ENCODE assay signal across 16 cellular contexts in genomic region chr2:10437806-10438205, GRCh38. TPM values are rescaled to one million over a fixed set of nuclear protein-coding genes. Genes with fewer than 3 reads are reported as not detected.
DNase-seq lines count a peak whose midpoint lies in the region; ATAC-seq, FAIRE-seq and TF ChIP-seq lines count a peak whose summit lies in the region.
"Had no signal": no experiment of that assay in that cellular context is flagged by ENCODE, and none has a peak within 500 bp of the region (broad histone marks: within the 10 kb centered on the region; RNA-seq: fewer than 3 reads in every experiment).

No MANE protein-coding gene starts in this region.

- H3K27me3 ChIP-seq in CD4-positive, alpha-beta memory T cell (ENCODE audit: insufficient read depth, low read length) = no peaks in the 10 kb centered on the region
- H3K27me3 ChIP-seq: BE2C had no signal

- H3K27me3 Mint-ChIP-seq in CD4-positive, alpha-beta memory T cell = peaks cover 0 to 5% of the 10 kb centered on the region in 2 donors
- H3K27me3 Mint-ChIP-seq in activated T-cell treated with anti-CD3 and anti-CD28 coated beads, Interleukin-2, amount 50 U/mL, for 24 hours = peaks cover 5% of the 10 kb centered on the region

- peaks cover 6% of the 10 kb centered on the region for H3K4me1 ChIP-seq in CD4-positive, alpha-beta memory T cell (ENCODE audit: insufficient read depth, low read length)
- H3K4me1 ChIP-seq: BE2C had no signal

- H3K27ac ChIP-seq in C4-2B = peak overlapping the region; percentile 14; the same call in 1 of the 2 replicates
- H3K27ac ChIP-seq in CD4-positive, alpha-beta memory T cell (ENCODE audit: low read depth, low read length) = no peak overlapping the region
- H3K27ac ChIP-seq in SK-N-MC = peak overlapping the region; percentile 61; the same call in 1 of the 2 replicates
- peak overlapping the region; percentile 41 for H3K27ac ChIP-seq in epithelial cell of prostate

- TF ChIP-seq CTCF in C4-2B (conservative IDR thresholded peaks at IDR 0.05) (no peak), D721Med (IDR thresholded peaks at IDR 0.05; ENCODE audit: insufficient read depth, missing control alignments) (no peak)

- H3K4me3 Mint-ChIP-seq in CD4-positive, alpha-beta memory T cell = no peak overlapping the region
- H3K4me3 Mint-ChIP-seq in activated T-cell treated with anti-CD3 and anti-CD28 coated beads, Interleukin-2, amount 50 U/mL, for 24 hours = no peak overlapping the region
- H3K4me3 Mint-ChIP-seq: CD14-positive monocyte, GM23338, H9 had no signal

- intact Hi-C loops in CD4-positive, alpha-beta memory T cell (cut with micrococcal nuclease) = loop anchor here (10.0 kb wide), 1 partner anchor 453 kb away; no protein-coding TSS in a partner anchor

- H3K36me3 Mint-ChIP-seq in CD4-positive, alpha-beta memory T cell = peaks cover 15 to 41% of the 10 kb centered on the region in 2 donors
- peaks cover 44% of the 10 kb centered on the region for H3K36me3 Mint-ChIP-seq in activated T-cell treated with anti-CD3 and anti-CD28 coated beads, Interleukin-2, amount 50 U/mL, for 24 hours (ENCODE audit: low read depth)

- POLR2A ChIA-PET in CD4-positive, alpha-beta memory T cell (lab: Charles Lee; ENCODE audit: partially characterized antibody) = interaction anchor here (1.4 to 1.8 kb wide), 2 partner anchors 10 to 11 kb away, joined by 3 to 5 read pairs; partner anchors contain the start of gene ODC1

- peaks cover 4 to 8% (median 7%) of the 10 kb centered on the region in 4 donors for H3K4me1 Mint-ChIP-seq in CD4-positive, alpha-beta memory T cell
- H3K4me1 Mint-ChIP-seq in activated T-cell treated with anti-CD3 and anti-CD28 coated beads, Interleukin-2, amount 50 U/mL, for 24 hours (ENCODE audit: low read depth) = peaks cover 25% of the 10 kb centered on the region

- CTCF ChIA-PET in CD4-positive, alpha-beta memory T cell (lab: Charles Lee; ENCODE audit: partially characterized antibody) = interaction anchor here (0.5 to 7.9 kb wide), 7 partner anchors 8 to 367 kb away, joined by 3 to 190 read pairs (median 5); partner anchors contain the start of gene ODC1

- no peak overlapping the region for H3K4me3 ChIP-seq in CD4-positive, alpha-beta memory T cell (ENCODE audit: low read length in 2 of 2)
- H3K4me3 ChIP-seq in SK-N-MC = no peak overlapping the region
- H3K4me3 ChIP-seq: GM12878, GM23338 had no signal

- no peaks in the 10 kb centered on the region for H3K9me3 ChIP-seq in CD4-positive, alpha-beta memory T cell (ENCODE audit: control insufficient read depth in 1 of 2, low read length in 2 of 2)
- H3K9me3 ChIP-seq in SK-N-MC (ENCODE audit: low read depth, low read length) = no peaks in the 10 kb centered on the region
- H3K9me3 ChIP-seq: BE2C had no signal

- peaks cover 34% of the 10 kb centered on the region for H3K36me3 ChIP-seq in CD4-positive, alpha-beta memory T cell (ENCODE audit: insufficient read depth, low read length)
- peaks cover 44% of the 10 kb centered on the region for H3K36me3 ChIP-seq in SK-N-MC (ENCODE audit: insufficient read depth, low read length)

- peaks cover 0 to 1% (median 0%) of the 10 kb centered on the region in 8 donors for H3K9me3 Mint-ChIP-seq in CD4-positive, alpha-beta memory T cell
- no peaks in the 10 kb centered on the region for H3K9me3 Mint-ChIP-seq in activated T-cell treated with anti-CD3 and anti-CD28 coated beads, Interleukin-2, amount 50 U/mL, for 24 hours
- H3K9me3 Mint-ChIP-seq: GM23338 had no signal

- ATAC-seq in HG03460 (IDR thresholded peaks at IDR 0.05; ENCODE audit: unreplicated experiment) (no peak), GM18861 (IDR thresholded peaks at IDR 0.05; ENCODE audit: unreplicated experiment) (no peak)
- ATAC-seq: GM12878, GM23338 had no signal

- H3K9ac ChIP-seq in SK-N-MC (ENCODE audit: insufficient read length) = no peak overlapping the region

- no peak for FAIRE-seq in D721Med (lab: Jason Lieb, UNC)
- FAIRE-seq: A204.1, GM12878, GM18507, HTR-8/SVneo had no signal

- H3K27ac Mint-ChIP-seq in CD4-positive, alpha-beta memory T cell = peak overlapping the region in 4 of 7 donors; percentile 43 to 69 (median 51)
- no peak overlapping the region for H3K27ac Mint-ChIP-seq in activated T-cell treated with anti-CD3 and anti-CD28 coated beads, Interleukin-2, amount 50 U/mL, for 24 hours
- H3K27ac Mint-ChIP-seq: GM23338 had no signal

- no peak for DNase-seq in CD4-positive, alpha-beta memory T cell
- no peak for DNase-seq in SK-N-MC (ENCODE audit: low read depth, low spot score)
- no peak for DNase-seq in epithelial cell of prostate (ENCODE audit: low read depth, low spot score)
- DNase-seq in D721Med (ENCODE audit: insufficient read length, low spot score) = no peak
- no peak for DNase-seq in activated T-cell treated with anti-CD3 and anti-CD28 coated beads, Interleukin-2, amount 50 U/mL, for 24 hours
- DNase-seq: BE2C, H9 had no signal

RNA-seq across cellular contexts. Expression of gene ODC1, which starts 10.3 kb away (rescaled TPM):
- 10 to 100 TPM; 32.5 to 35.4 TPM for total RNA-seq in CD4-positive, alpha-beta memory T cell
- 10 to 100 TPM; 54.3 to 63.5 TPM for polyA plus RNA-seq in CD4-positive, alpha-beta memory T cell
